15 cellular contexts compared by ENCODE assay signal in genomic region chr2:112194480-112194879, GRCh38. TPM values are rescaled to one million over a fixed set of nuclear protein-coding genes. Genes with fewer than 3 reads are reported as not detected.
A peak's percentile ranks its signal among the peaks of the same experiment; 100 is the strongest.
DNase-seq lines count a peak whose midpoint lies in the region; ATAC-seq lines count a peak whose summit lies in the region.
"Had no signal": no experiment of that assay in that cellular context is flagged by ENCODE, and none has a peak within 500 bp of the region (broad histone marks: within the 10 kb centered on the region; RNA-seq: fewer than 3 reads in every experiment).

No MANE protein-coding gene starts in this region.

- DNase-seq in activated naive CD4-positive, alpha-beta T cell treated with anti-CD3 and anti-CD28 coated beads, Interleukin-2, amount 10 ng/mL, durations not matched to agents 7 days and 5 days: no peak
- no peak for DNase-seq in activated naive CD4-positive, alpha-beta T cell (lab: John Stamatoyannopoulos, UW)
- DNase-seq in activated CD4-positive, alpha-beta memory T cell treated with anti-CD3 and anti-CD28 coated beads for 36 hours: no peak
- DNase-seq in dermis microvascular lymphatic vessel endothelial cell (ENCODE audit: low read depth in 2 of 2) (peak; percentile 27 to 50), mucosa of gallbladder (ENCODE audit: low spot score) (no peak)
- DNase-seq: CD8-positive, alpha-beta T cell; NCI-H187 treated with DMSO at 0.1 percent for 48 hours; NCI-H526 treated with DMSO at 0.1 percent for 48 hours; SHP77 had no signal

- peaks cover 2% of the 10 kb centered on the region for H3K9me3 Mint-ChIP-seq in activated naive CD4-positive, alpha-beta T cell treated with anti-CD3 and anti-CD28 coated beads, Interleukin-2, amount 10 ng/mL, durations not matched to agents 7 days and 5 days
- H3K9me3 Mint-ChIP-seq in activated CD4-positive, alpha-beta memory T cell treated with anti-CD3 and anti-CD28 coated beads for 36 hours: no peaks in the 10 kb centered on the region
- H3K9me3 Mint-ChIP-seq in stimulated activated memory B cell treated with anti-CD40 and anti-IgM and Interleukin-4, amounts not matched to agents 10 μg/mL and 1 μg/mL and 100 μg/mL, for 72 hours: peaks cover 1% of the 10 kb centered on the region
- H3K9me3 Mint-ChIP-seq: CD8-positive, alpha-beta T cell had no signal

- CTCF ChIA-PET in activated naive CD4-positive, alpha-beta T cell treated with anti-CD3 and anti-CD28 coated beads, Interleukin-2, amount 10 ng/mL, durations not matched to agents 7 days and 5 days (lab: Charles Lee): interaction anchor here (0.7 to 1.0 kb wide), 3 partner anchors 11 to 57 kb away, joined by 3 to 4 read pairs (median 3); no protein-coding TSS in a partner anchor
- CTCF ChIA-PET in activated CD4-positive, alpha-beta memory T cell treated with anti-CD3 and anti-CD28 coated beads for 36 hours (lab: Charles Lee): interaction anchor here (1.7 to 1.9 kb wide), 2 partner anchors 12 to 73 kb away, joined by 4 to 8 read pairs; no protein-coding TSS in a partner anchor

- H3K27ac Mint-ChIP-seq in activated naive CD4-positive, alpha-beta T cell treated with anti-CD3 and anti-CD28 coated beads, Interleukin-2, amount 10 ng/mL, durations not matched to agents 7 days and 5 days: peak overlapping the region; percentile 70
- H3K27ac Mint-ChIP-seq in activated CD4-positive, alpha-beta memory T cell treated with anti-CD3 and anti-CD28 coated beads for 36 hours: peak overlapping the region; percentile 43
- no peak overlapping the region for H3K27ac Mint-ChIP-seq in stimulated activated memory B cell treated with anti-CD40 and anti-IgM and Interleukin-4, amounts not matched to agents 10 μg/mL and 1 μg/mL and 100 μg/mL, for 72 hours
- H3K27ac Mint-ChIP-seq: B cell; CD8-positive, alpha-beta T cell had no signal

- intact Hi-C loops in activated CD4-positive, alpha-beta memory T cell treated with anti-CD3 and anti-CD28 coated beads for 36 hours (cut with micrococcal nuclease): no loop called here

- POLR2A ChIA-PET in activated CD4-positive, alpha-beta memory T cell treated with anti-CD3 and anti-CD28 coated beads for 36 hours (lab: Charles Lee): interaction anchor here (0.8 kb wide), 1 partner anchor 12 kb away, joined by 4 read pairs; no protein-coding TSS in a partner anchor

- H3K4me3 Mint-ChIP-seq in activated naive CD4-positive, alpha-beta T cell treated with anti-CD3 and anti-CD28 coated beads, Interleukin-2, amount 10 ng/mL, durations not matched to agents 7 days and 5 days: no peak overlapping the region
- H3K4me3 Mint-ChIP-seq in activated CD4-positive, alpha-beta memory T cell treated with anti-CD3 and anti-CD28 coated beads for 36 hours: no peak overlapping the region
- no peak overlapping the region for H3K4me3 Mint-ChIP-seq in stimulated activated memory B cell treated with anti-CD40 and anti-IgM and Interleukin-4, amounts not matched to agents 10 μg/mL and 1 μg/mL and 100 μg/mL, for 72 hours
- H3K4me3 Mint-ChIP-seq: B cell; CD8-positive, alpha-beta T cell; IgD-negative memory B cell had no signal

- no peak for ATAC-seq in HG03432 (IDR thresholded peaks at IDR 0.05; ENCODE audit: unreplicated experiment)
- no peak for ATAC-seq in stimulated activated memory B cell treated with anti-CD40 and anti-IgM and Interleukin-4, amounts not matched to agents 10 μg/mL and 1 μg/mL and 100 μg/mL, for 72 hours
- ATAC-seq: CD8-positive, alpha-beta T cell had no signal

- peak overlapping the region; percentile 43 for H3K27ac ChIP-seq in KOPT-K1 (ENCODE audit: low read depth, low read length, poor library complexity, severe bottlenecking)

- peaks cover 50% of the 10 kb centered on the region for H3K4me1 Mint-ChIP-seq in activated naive CD4-positive, alpha-beta T cell treated with anti-CD3 and anti-CD28 coated beads, Interleukin-2, amount 10 ng/mL, durations not matched to agents 7 days and 5 days
- H3K4me1 Mint-ChIP-seq in activated CD4-positive, alpha-beta memory T cell treated with anti-CD3 and anti-CD28 coated beads for 36 hours (ENCODE audit: low read depth): peaks cover 59% of the 10 kb centered on the region
- H3K4me1 Mint-ChIP-seq in stimulated activated memory B cell treated with anti-CD40 and anti-IgM and Interleukin-4, amounts not matched to agents 10 μg/mL and 1 μg/mL and 100 μg/mL, for 72 hours: peaks cover 8% of the 10 kb centered on the region

- H3K9me3 ChIP-seq in KOPT-K1 (ENCODE audit: insufficient read depth, low read length, poor library complexity, severe bottlenecking): no peaks in the 10 kb centered on the region

- no peaks in the 10 kb centered on the region for H3K36me3 ChIP-seq in KOPT-K1 (ENCODE audit: insufficient read depth, low read length)

- H3K27me3 Mint-ChIP-seq in activated naive CD4-positive, alpha-beta T cell treated with anti-CD3 and anti-CD28 coated beads, Interleukin-2, amount 10 ng/mL, durations not matched to agents 7 days and 5 days: no peaks in the 10 kb centered on the region
- H3K27me3 Mint-ChIP-seq in activated CD4-positive, alpha-beta memory T cell treated with anti-CD3 and anti-CD28 coated beads for 36 hours: no peaks in the 10 kb centered on the region
- H3K27me3 Mint-ChIP-seq in stimulated activated memory B cell treated with anti-CD40 and anti-IgM and Interleukin-4, amounts not matched to agents 10 μg/mL and 1 μg/mL and 100 μg/mL, for 72 hours: no peaks in the 10 kb centered on the region

- H3K36me3 Mint-ChIP-seq in activated naive CD4-positive, alpha-beta T cell treated with anti-CD3 and anti-CD28 coated beads, Interleukin-2, amount 10 ng/mL, durations not matched to agents 7 days and 5 days: peaks cover 30% of the 10 kb centered on the region
- peaks cover 30% of the 10 kb centered on the region for H3K36me3 Mint-ChIP-seq in activated CD4-positive, alpha-beta memory T cell treated with anti-CD3 and anti-CD28 coated beads for 36 hours
- H3K36me3 Mint-ChIP-seq in stimulated activated memory B cell treated with anti-CD40 and anti-IgM and Interleukin-4, amounts not matched to agents 10 μg/mL and 1 μg/mL and 100 μg/mL, for 72 hours: no peaks in the 10 kb centered on the region
- H3K36me3 Mint-ChIP-seq: CD8-positive, alpha-beta T cell had no signal

RNA-seq across cellular contexts. Expression of gene FBLN7, which starts 56.3 kb away (rescaled TPM):
- total RNA-seq in activated CD4-positive, alpha-beta memory T cell treated with anti-CD3 and anti-CD28 coated beads for 36 hours: 10 to 100 TPM; 38.9 to 40.2 TPM
- total RNA-seq in dermis microvascular lymphatic vessel endothelial cell (1.5 and 6.6 TPM in 2 replicates), mucosa of gallbladder (2.9 TPM)
- total RNA-seq: H4 had no signal

Comparison
In these comparisons a context has a peak if more than half of its experiments do, and no peak if none do; other contexts are left out.
1. DNase-seq: peak in dermis microvascular lymphatic vessel endothelial cell (2 of 2); none in activated naive CD4-positive, alpha-beta T cell treated with anti-CD3 and anti-CD28 coated beads, Interleukin-2, amount 10 ng/mL, durations not matched to agents 7 days and 5 days (single experiment), activated naive CD4-positive, alpha-beta T cell (0 of 4), activated CD4-positive, alpha-beta memory T cell treated with anti-CD3 and anti-CD28 coated beads for 36 hours (single experiment) and mucosa of gallbladder (single experiment).